In genomic region chr9:116279230-116279629, GRCh38 we compare ENCODE assay signal across 23 cellular contexts.
DNase-seq lines count a peak whose midpoint lies in the region; ATAC-seq and TF ChIP-seq lines count a peak whose summit lies in the region.
"Had no signal": no experiment of that assay in that cellular context is flagged by ENCODE, and none has a peak within 500 bp of the region (broad histone marks: within the 10 kb centered on the region; RNA-seq: fewer than 3 reads in every experiment).

No MANE protein-coding gene starts in this region.

- no peaks in the 10 kb centered on the region for H3K79me2 ChIP-seq in OCI-LY7 (ENCODE audit: insufficient read depth, low read depth, low read length)

- DNase-seq in SJSA1 (ENCODE audit: low read depth in 1 of 2, low spot score in 2 of 2), result peak; percentile 97 to 98
- peak; percentile 34 for DNase-seq in dermis blood vessel endothelial cell
- DNase-seq in iris pigment epithelial cell (ENCODE audit: low read depth), result peak; percentile 67
- DNase-seq in globus pallidus (ENCODE audit: low spot score), result no peak
- DNase-seq in stimulated activated naive CD8-positive, alpha-beta T cell treated with anti-CD3 and anti-CD28 coated beads, Interleukin-15, Interleukin-2, amounts not matched to agents 100 U/mL and 50 U/mL, for 24 hours, result no peak
- no peak for DNase-seq in tibial artery
- no peak for DNase-seq in OCI-LY7 (ENCODE audit: low spot score)
- DNase-seq: activated CD4-positive, alpha-beta T cell treated with anti-CD3 and anti-CD28 coated beads for 4 hours; activated CD8-positive, alpha-beta memory T cell treated with anti-CD3 and anti-CD28 coated beads, Interleukin-2, amount 50 U/mL, for 48 hours; activated naive CD4-positive, alpha-beta T cell treated with Interleukin-2 at 50 U/mL for 16 hours; body of pancreas; dorsolateral prefrontal cortex; Kasumi-1; left colon; NCI-H1436; NCI-H2171 treated with DMSO at 0.1 percent for 48 hours; NCI-H748 treated with DMSO at 0.1 percent for 48 hours; pancreas; PC-9; SK-N-SH; stimulated activated CD4-positive, alpha-beta T cell treated with anti-CD3 and anti-CD28 coated beads, Interleukin-4, amount 100 ng/mL, for 4 hours; stimulated activated CD8-positive, alpha-beta memory T cell treated with anti-CD3 and anti-CD28 coated beads, Interleukin-4, amount 100 ng/mL, for 48 hours had no signal

- CTCF ChIA-PET in OCI-LY7 (lab: Charles Lee; ENCODE audit: unreplicated experiment), result no interaction called here

- H3K4me1 ChIP-seq in SJSA1 (replicated peaks) (peaks cover 82% of the 10 kb centered on the region), tibial artery (no peaks in the 10 kb centered on the region), OCI-LY7 (ENCODE audit: insufficient read depth, low read length, poor library complexity, severe bottlenecking) (no peaks in the 10 kb centered on the region)
- H3K4me1 ChIP-seq: BLaER1, body of pancreas, pancreas had no signal

- POLR2A ChIA-PET in OCI-LY7 (lab: Charles Lee), result no interaction called here

- H3K4me2 ChIP-seq in OCI-LY7 (ENCODE audit: low read length), result no peak overlapping the region
- H3K4me2 ChIP-seq: BLaER1, PC-9, SK-N-SH had no signal

- no peaks in the 10 kb centered on the region for H3K9me3 ChIP-seq in SJSA1 (replicated peaks)
- H3K9me3 ChIP-seq in tibial artery, result no peaks in the 10 kb centered on the region
- no peaks in the 10 kb centered on the region for H3K9me3 ChIP-seq in OCI-LY7 (ENCODE audit: low read length)
- H3K9me3 ChIP-seq: BLaER1, body of pancreas, pancreas, SK-N-SH had no signal

- BruUV-seq in OCI-LY7 (replicated peaks; lab: Mats Ljungman, UMichigan), result no TSS peak

- no peaks in the 10 kb centered on the region for H3K9me2 ChIP-seq in OCI-LY7 (ENCODE audit: insufficient read depth, low read length)
- H3K9me2 ChIP-seq: SK-N-SH had no signal

- H3K36me3 ChIP-seq in SJSA1 (no peaks in the 10 kb centered on the region), tibial artery (no peaks in the 10 kb centered on the region), OCI-LY7 (ENCODE audit: insufficient read depth, low read length) (no peaks in the 10 kb centered on the region)
- H3K36me3 ChIP-seq: BLaER1, pancreas had no signal

- H4K20me1 ChIP-seq in OCI-LY7 (ENCODE audit: insufficient read depth, low read length), result no peaks in the 10 kb centered on the region
- H4K20me1 ChIP-seq: BLaER1 had no signal

- intact Hi-C loops in tibial artery (cut with DNase I; ENCODE audit: low total_unique reads) (no loop called here), OCI-LY7 (cut with micrococcal nuclease; ENCODE audit: unreplicated experiment) (no loop called here)

- H3K27ac ChIP-seq in SJSA1 (peak overlapping the region; percentile 96), tibial artery (no peak overlapping the region), OCI-LY7 (ENCODE audit: low read depth, low read length, poor library complexity, severe bottlenecking) (no peak overlapping the region)
- H3K27ac ChIP-seq: BLaER1, body of pancreas, dorsolateral prefrontal cortex, pancreas, PC-9 had no signal

- H2AFZ ChIP-seq in OCI-LY7 (ENCODE audit: low read length), result no peak overlapping the region
- H2AFZ ChIP-seq: PC-9 had no signal

- no peak overlapping the region for H3K4me3 ChIP-seq in SJSA1
- H3K4me3 ChIP-seq in tibial artery, result no peak overlapping the region
- H3K4me3 ChIP-seq in OCI-LY7 (ENCODE audit: low read depth, low read length, poor library complexity, severe bottlenecking), result no peak overlapping the region
- H3K4me3 ChIP-seq: BLaER1, body of pancreas, dorsolateral prefrontal cortex, pancreas, PC-9 had no signal

- ATAC-seq in stimulated activated naive CD8-positive, alpha-beta T cell treated with anti-CD3 and anti-CD28 coated beads, Interleukin-15, Interleukin-2, amounts not matched to agents 100 U/mL and 50 U/mL, for 24 hours, result no peak
- ATAC-seq: body of pancreas, left colon, pancreas had no signal

- TF ChIP-seq CTCF in tibial artery (IDR thresholded peaks at IDR 0.05) (no peak), OCI-LY7 (conservative IDR thresholded peaks at IDR 0.05; ENCODE audit: low read length) (no peak)

- H3K27me3 ChIP-seq in SJSA1 (replicated peaks) (no peaks in the 10 kb centered on the region), tibial artery (no peaks in the 10 kb centered on the region)
- H3K27me3 ChIP-seq: BLaER1, body of pancreas, pancreas had no signal

Comparison
In these comparisons a context has a peak if more than half of its experiments do, and no peak if none do; other contexts are left out.
1. DNase-seq: peak in SJSA1 (2 of 2), dermis blood vessel endothelial cell (single experiment) and iris pigment epithelial cell (single experiment); none in globus pallidus (single experiment), stimulated activated naive CD8-positive, alpha-beta T cell treated with anti-CD3 and anti-CD28 coated beads, Interleukin-15, Interleukin-2, amounts not matched to agents 100 U/mL and 50 U/mL, for 24 hours (single experiment), tibial artery (0 of 2) and OCI-LY7 (single experiment).